1 cellular context compared by ENCODE assay signal in the genomic region with DNA sequence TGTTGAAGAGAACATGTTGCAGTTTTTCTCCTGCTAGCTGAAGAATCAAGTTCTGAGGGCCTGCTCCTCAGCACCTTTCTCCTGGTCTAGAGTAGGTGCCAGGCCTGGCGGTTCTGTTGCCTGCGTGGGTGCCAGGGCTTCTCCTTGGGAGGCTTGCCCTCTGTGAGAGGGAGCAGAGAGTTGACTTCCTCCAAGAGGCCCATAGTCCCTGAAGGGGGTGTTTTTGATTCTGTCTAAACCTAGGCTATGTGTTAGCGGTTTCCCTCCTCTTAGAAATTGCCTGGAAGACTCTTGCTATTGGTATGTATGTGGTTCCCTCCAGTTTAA.
TF ChIP-seq lines count a peak whose summit lies in the region.

No MANE protein-coding gene starts in this region.

TF ChIP-seq in GM12878, 131 proteins besides CTCF, POLR2A, EP300 and RAD21:
- TF ChIP-seq JUNB (IDR thresholded peaks at IDR 0.05) (no peak), ZNF384 (IDR thresholded peaks at IDR 0.05; ENCODE audit: borderline replicate concordance, low read depth, low read length) (no peak), SMARCA5 (IDR thresholded peaks at IDR 0.05) (no peak), DPF2 (IDR thresholded peaks at IDR 0.05) (no peak), CHD1 (IDR thresholded peaks at IDR 0.05; ENCODE audit: low read depth, low read length) (no peak), CBX5 (IDR thresholded peaks at IDR 0.05; ENCODE audit: low read depth) (no peak), HDAC6 (IDR thresholded peaks at IDR 0.05; ENCODE audit: unreplicated experiment) (no peak), HDAC2 (IDR thresholded peaks at IDR 0.05) (no peak), EZH2 (IDR thresholded peaks at IDR 0.05; ENCODE audit: borderline replicate concordance, control insufficient read depth, low read depth, low read length) (no peak)
- TF ChIP-seq, protein P1, sequence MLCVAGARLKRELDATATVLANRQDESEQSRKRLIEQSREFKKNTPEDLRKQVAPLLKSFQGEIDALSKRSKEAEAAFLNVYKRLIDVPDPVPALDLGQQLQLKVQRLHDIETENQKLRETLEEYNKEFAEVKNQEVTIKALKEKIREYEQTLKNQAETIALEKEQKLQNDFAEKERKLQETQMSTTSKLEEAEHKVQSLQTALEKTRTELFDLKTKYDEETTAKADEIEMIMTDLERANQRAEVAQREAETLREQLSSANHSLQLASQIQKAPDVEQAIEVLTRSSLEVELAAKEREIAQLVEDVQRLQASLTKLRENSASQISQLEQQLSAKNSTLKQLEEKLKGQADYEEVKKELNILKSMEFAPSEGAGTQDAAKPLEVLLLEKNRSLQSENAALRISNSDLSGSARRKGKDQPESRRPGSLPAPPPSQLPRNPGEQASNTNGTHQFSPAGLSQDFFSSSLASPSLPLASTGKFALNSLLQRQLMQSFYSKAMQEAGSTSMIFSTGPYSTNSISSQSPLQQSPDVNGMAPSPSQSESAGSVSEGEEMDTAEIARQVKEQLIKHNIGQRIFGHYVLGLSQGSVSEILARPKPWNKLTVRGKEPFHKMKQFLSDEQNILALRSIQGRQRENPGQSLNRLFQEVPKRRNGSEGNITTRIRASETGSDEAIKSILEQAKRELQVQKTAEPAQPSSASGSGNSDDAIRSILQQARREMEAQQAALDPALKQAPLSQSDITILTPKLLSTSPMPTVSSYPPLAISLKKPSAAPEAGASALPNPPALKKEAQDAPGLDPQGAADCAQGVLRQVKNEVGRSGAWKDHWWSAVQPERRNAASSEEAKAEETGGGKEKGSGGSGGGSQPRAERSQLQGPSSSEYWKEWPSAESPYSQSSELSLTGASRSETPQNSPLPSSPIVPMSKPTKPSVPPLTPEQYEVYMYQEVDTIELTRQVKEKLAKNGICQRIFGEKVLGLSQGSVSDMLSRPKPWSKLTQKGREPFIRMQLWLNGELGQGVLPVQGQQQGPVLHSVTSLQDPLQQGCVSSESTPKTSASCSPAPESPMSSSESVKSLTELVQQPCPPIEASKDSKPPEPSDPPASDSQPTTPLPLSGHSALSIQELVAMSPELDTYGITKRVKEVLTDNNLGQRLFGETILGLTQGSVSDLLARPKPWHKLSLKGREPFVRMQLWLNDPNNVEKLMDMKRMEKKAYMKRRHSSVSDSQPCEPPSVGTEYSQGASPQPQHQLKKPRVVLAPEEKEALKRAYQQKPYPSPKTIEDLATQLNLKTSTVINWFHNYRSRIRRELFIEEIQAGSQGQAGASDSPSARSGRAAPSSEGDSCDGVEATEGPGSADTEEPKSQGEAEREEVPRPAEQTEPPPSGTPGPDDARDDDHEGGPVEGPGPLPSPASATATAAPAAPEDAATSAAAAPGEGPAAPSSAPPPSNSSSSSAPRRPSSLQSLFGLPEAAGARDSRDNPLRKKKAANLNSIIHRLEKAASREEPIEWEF (IDR thresholded peaks at IDR 0.05; ENCODE audit: insufficient replicate concordance, low read depth, low read length): no peak
